31 cellular contexts compared by ENCODE assay signal in the genomic region with DNA sequence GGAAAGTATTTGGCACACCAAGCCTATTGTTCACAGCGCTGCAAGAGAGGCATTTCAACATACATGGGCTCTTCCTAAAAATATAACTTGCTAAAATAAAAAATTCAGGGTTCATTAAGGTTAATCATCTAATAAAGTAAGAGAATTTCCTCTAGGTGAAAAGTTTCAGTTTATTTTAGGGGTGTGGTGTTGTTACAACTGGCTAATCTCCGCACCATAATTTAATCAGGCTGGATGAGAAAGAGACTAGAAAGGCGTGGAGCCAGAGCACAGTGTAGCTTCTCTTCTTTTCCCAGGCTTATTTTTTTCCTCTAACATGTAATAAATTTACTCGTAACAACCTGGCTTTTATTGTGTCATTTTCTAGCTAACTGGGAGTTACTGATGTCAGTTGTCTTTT. TPM values are rescaled to one million over a fixed set of nuclear protein-coding genes. Genes with fewer than 3 reads are reported as not detected.
A peak's percentile ranks its signal among the peaks of the same experiment; 100 is the strongest.
DNase-seq lines count a peak whose midpoint lies in the region; ATAC-seq, FAIRE-seq and TF ChIP-seq lines count a peak whose summit lies in the region.
"Had no signal": no experiment of that assay in that cellular context is flagged by ENCODE, and none has a peak within 500 bp of the region (broad histone marks: within the 10 kb centered on the region; RNA-seq: fewer than 3 reads in every experiment).

No MANE protein-coding gene starts in this region.

- TF ChIP-seq EP300 in sigmoid colon (IDR thresholded peaks at IDR 0.05) = no peak

- TF ChIP-seq CTCF in heart left ventricle (IDR thresholded peaks at IDR 0.05) = no peak
- TF ChIP-seq CTCF in kidney (IDR thresholded peaks at IDR 0.05; ENCODE audit: borderline replicate concordance, extremely low read depth, insufficient read depth) = no peak
- TF ChIP-seq CTCF in sigmoid colon (IDR thresholded peaks at IDR 0.05) = no peak
- no peak for TF ChIP-seq CTCF in vagina (IDR thresholded peaks at IDR 0.05)

- H3K4me1 ChIP-seq in heart left ventricle (peaks cover 0 to 81% (median 45%) of the 10 kb centered on the region in 12 donors), kidney (ENCODE audit: control insufficient read depth in 1 of 2, insufficient read depth in 1 of 2, low read depth in 1 of 2, low read length in 2 of 2) (peaks cover 25 to 48% of the 10 kb centered on the region in 2 donors), sigmoid colon (peaks cover 0 to 57% (median 35%) of the 10 kb centered on the region in 4 donors), vagina (peaks cover 28% of the 10 kb centered on the region)
- H3K4me1 ChIP-seq: prostate gland had no signal

- H3K36me3 ChIP-seq in heart left ventricle = no peaks in the 10 kb centered on the region
- no peaks in the 10 kb centered on the region for H3K36me3 ChIP-seq in kidney (ENCODE audit: control insufficient read depth in 1 of 2, insufficient read depth in 2 of 2, low read length in 2 of 2)
- H3K36me3 ChIP-seq in sigmoid colon = no peaks in the 10 kb centered on the region
- no peaks in the 10 kb centered on the region for H3K36me3 ChIP-seq in vagina
- H3K36me3 ChIP-seq: prostate gland, upper lobe of left lung had no signal

- H3K4me3 ChIP-seq in heart left ventricle (no peak overlapping the region), kidney (ENCODE audit: low read length in 2 of 2) (no peak overlapping the region), sigmoid colon (no peak overlapping the region), vagina (no peak overlapping the region)
- H3K4me3 ChIP-seq: dorsolateral prefrontal cortex, GM23248, prostate gland, skin epidermis, upper lobe of left lung had no signal

- DNase-seq in heart left ventricle (no peak), Right ventricle myocardium superior (no peak), kidney (no peak), sigmoid colon (no peak), vagina (ENCODE audit: extremely low spot score in 2 of 2) (no peak)
- DNase-seq in activated T-cell treated with anti-CD3 and anti-CD28 coated beads, Interleukin-2, amount 50 U/mL, for 48 hours = no peak
- DNase-seq in stimulated activated CD4-positive, alpha-beta T cell treated with anti-CD3 and anti-CD28 coated beads, Interleukin-1b, Interleukin-23, amount 100 ng/mL, for 48 hours = no peak
- no peak for DNase-seq in NK-92 treated with Interleukin-12 subunit alpha and Interleukin-12 subunit beta, amount 100 ng/mL, for 24 hours (lab: John Stamatoyannopoulos, UW)
- DNase-seq: activated effector memory CD4-positive, alpha-beta T cell treated with anti-CD3 and anti-CD28 coated beads, Interleukin-2, amount 50 U/mL, for 16 hours; activated naive CD8-positive, alpha-beta T cell treated with anti-CD3 and anti-CD28 coated beads for 36 hours; Calu3; central memory CD4-positive, alpha-beta T cell; DND-41; dorsolateral prefrontal cortex; GM23248; Karpas-422; mammary epithelial cell; MV-4-11; NCI-H1436 treated with DMSO at 0.1 percent for 48 hours; NCI-H2107; NCI-H446 treated with DMSO at 0.1 percent for 48 hours; OCI-M1; stimulated activated CD8-positive, alpha-beta memory T cell treated with anti-CD3 and anti-CD28 coated beads, Interleukin-4, amount 100 ng/mL, for 48 hours; stimulated activated naive CD8-positive, alpha-beta T cell treated with anti-CD3 and anti-CD28 coated beads, Interleukin-15, amount 100 ng/mL, for 72 hours; upper lobe of left lung had no signal

- no peaks in the 10 kb centered on the region for H3K9me3 ChIP-seq in heart left ventricle
- no peaks in the 10 kb centered on the region for H3K9me3 ChIP-seq in kidney (ENCODE audit: control insufficient read depth in 1 of 2, low read length in 2 of 2)
- H3K9me3 ChIP-seq in sigmoid colon = no peaks in the 10 kb centered on the region
- H3K9me3 ChIP-seq in vagina = no peaks in the 10 kb centered on the region
- H3K9me3 ChIP-seq: prostate gland, upper lobe of left lung had no signal

- no peak overlapping the region for H3K9ac ChIP-seq in kidney (ENCODE audit: low read length in 2 of 2)
- H3K9ac ChIP-seq: GM23248 had no signal

- 42 to 53% (median 44%) methylated on average over 4 of the region's 4 CpGs for WGBS in heart left ventricle, 4 donors
- 15 to 61% methylated on average over 4 of the region's 4 CpGs for WGBS in sigmoid colon, 2 donors

- FAIRE-seq in kidney (lab: Jason Lieb, UNC) = no peak
- FAIRE-seq: HepG2 had no signal

- H3K27ac ChIP-seq in heart left ventricle (peak overlapping the region; percentile 51 to 93 (median 86)), kidney (ENCODE audit: low read depth in 2 of 2, low read length in 2 of 2) (peak overlapping the region; percentile 63 to 67), sigmoid colon (peak overlapping the region; percentile 78 to 99 (median 95)), vagina (peak overlapping the region; percentile 68)
- H3K27ac ChIP-seq: 22Rv1, C4-2B, dorsolateral prefrontal cortex, GM23248, HL-60, skin epidermis had no signal

- ATAC-seq in heart left ventricle (no peak), Right ventricle myocardium superior (ENCODE audit: poor library complexity) (no peak)
- ATAC-seq: HepG2; stimulated activated naive CD8-positive, alpha-beta T cell treated with anti-CD3 and anti-CD28 coated beads, Interleukin-15, amount 100 ng/mL, for 72 hours had no signal

- TF ChIP-seq POLR2A in heart left ventricle (IDR thresholded peaks at IDR 0.05) = no peak
- TF ChIP-seq POLR2A in sigmoid colon (IDR thresholded peaks at IDR 0.05) = no peak
- no peak for TF ChIP-seq POLR2A in vagina (IDR thresholded peaks at IDR 0.05)

- H3K27me3 ChIP-seq in heart left ventricle (peaks cover 0 to 14% (median 0%) of the 10 kb centered on the region in 9 donors), sigmoid colon (no peaks in the 10 kb centered on the region), vagina (no peaks in the 10 kb centered on the region)
- H3K27me3 ChIP-seq: upper lobe of left lung had no signal

- intact Hi-C loops in heart left ventricle (cut with DNase I) (loop anchor here in 1 of 10 donors (10.0 kb wide), 1 partner anchor 670 kb away; the partner anchor contains the start of gene INTS6L), Right ventricle myocardium superior (cut with DNase I) (no loop called here), kidney (cut with DNase I) (no loop called here), sigmoid colon (cut with DNase I) (no loop called here), vagina (cut with DNase I) (no loop called here)

RNA-seq across cellular contexts. Expression of gene FHL1, which starts 47.9 kb away (rescaled TPM):
- total RNA-seq in heart left ventricle (1,000 to 10,000 TPM; 1,446 to 4,800 (median 2,127) TPM), Right ventricle myocardium superior (808 TPM), kidney (168 TPM), sigmoid colon (1,000 to 10,000 TPM in 3 of 4 donors, 100 to 1,000 TPM in 1; 701 to 1,465 (median 1,246) TPM), vagina (337 TPM)
- polyA plus RNA-seq in heart left ventricle (1,000 to 10,000 TPM; 1,119 to 4,064 TPM), kidney (ENCODE audit: insufficient read depth, low read depth, low replicate concordance) (44.0 TPM), sigmoid colon (10 to 100 TPM; 27.0 to 73.3 (median 42.2) TPM)
- total RNA-seq: HepG2 had no signal

RNA-seq across cellular contexts. Expression of gene MAP7D3, which starts 56.0 kb away (rescaled TPM):
- 10 to 100 TPM in 8 of 9 donors, 1 to 10 TPM in 1; 8.2 to 18.4 (median 13.2) TPM for total RNA-seq in heart left ventricle
- polyA plus RNA-seq in heart left ventricle = 10 to 100 TPM; 10.3 to 12.4 TPM
- total RNA-seq in Right ventricle myocardium superior = 11.4 TPM
- 13.9 TPM for total RNA-seq in kidney
- polyA plus RNA-seq in kidney (ENCODE audit: insufficient read depth, low read depth, low replicate concordance) = 5.7 TPM
- total RNA-seq in sigmoid colon = 10 to 100 TPM; 11.3 to 21.0 (median 14.2) TPM
- 1 to 10 TPM in 2 of 3 donors, under 1 TPM in 1; 0.92 to 3.6 (median 3.0) TPM for polyA plus RNA-seq in sigmoid colon
- total RNA-seq in vagina = 15.0 TPM
- total RNA-seq: HepG2 had no signal
- polyA plus RNA-seq: HepG2 had no signal
